ENCODE assay signal across 1 cellular context in the genomic region with DNA sequence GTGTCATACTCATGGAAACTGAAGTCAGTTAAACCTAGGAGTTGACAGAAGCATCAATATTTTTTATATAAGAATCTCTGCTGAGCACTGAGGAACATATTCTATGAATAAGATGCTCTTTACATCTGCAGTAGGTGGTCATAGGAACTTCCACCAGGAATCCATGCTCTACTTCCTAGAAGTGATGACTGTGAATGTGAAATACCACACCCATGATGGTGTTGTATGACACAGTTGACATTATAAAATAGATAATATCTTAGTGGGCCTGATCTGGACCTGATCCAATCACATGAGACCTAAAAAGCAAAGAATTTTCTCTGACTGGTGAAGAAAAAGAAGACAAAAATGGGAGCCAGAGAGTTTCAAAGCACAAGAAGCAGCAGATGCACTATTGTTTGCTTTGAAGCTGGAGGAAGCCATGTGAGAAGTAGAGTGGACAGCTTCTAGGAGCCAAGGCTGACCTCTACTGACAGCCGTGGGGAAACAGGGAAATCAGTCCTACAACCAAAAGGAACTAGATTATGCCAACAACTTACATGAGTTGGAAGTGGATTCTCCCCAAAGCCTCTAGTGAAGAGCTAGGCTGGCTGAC.
TF ChIP-seq lines count a peak whose summit lies in the region.

No MANE protein-coding gene starts in this region.

TF ChIP-seq in H1, 55 proteins besides CTCF, POLR2A, EP300 and RAD21:
- TF ChIP-seq ASH2L (IDR thresholded peaks at IDR 0.05; ENCODE audit: low read length) (no peak), PHF8 (conservative IDR thresholded peaks at IDR 0.05; ENCODE audit: low read depth, low read length) (no peak), TEAD4 (IDR thresholded peaks at IDR 0.05; ENCODE audit: low read depth, low read length) (no peak), RBBP5 (IDR thresholded peaks at IDR 0.05; ENCODE audit: borderline replicate concordance, low read depth, low read length) (no peak), CHD1 (IDR thresholded peaks at IDR 0.05; ENCODE audit: low read depth, low read length) (no peak), GABPA (IDR thresholded peaks at IDR 0.05; ENCODE audit: borderline replicate concordance, insufficient read depth, low read length) (no peak), TBP (IDR thresholded peaks at IDR 0.05; ENCODE audit: low read depth, low read length) (no peak), HDAC6 (IDR thresholded peaks at IDR 0.05; ENCODE audit: low read depth, low read length) (no peak)
- TF ChIP-seq, protein P1, sequence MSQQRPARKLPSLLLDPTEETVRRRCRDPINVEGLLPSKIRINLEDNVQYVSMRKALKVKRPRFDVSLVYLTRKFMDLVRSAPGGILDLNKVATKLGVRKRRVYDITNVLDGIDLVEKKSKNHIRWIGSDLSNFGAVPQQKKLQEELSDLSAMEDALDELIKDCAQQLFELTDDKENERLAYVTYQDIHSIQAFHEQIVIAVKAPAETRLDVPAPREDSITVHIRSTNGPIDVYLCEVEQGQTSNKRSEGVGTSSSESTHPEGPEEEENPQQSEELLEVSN (IDR thresholded peaks at IDR 0.05), result no peak
TF ChIP-seq in H1: peak in this region for 0.
